ENCODE assay signal across 10 cellular contexts in the genomic region with DNA sequence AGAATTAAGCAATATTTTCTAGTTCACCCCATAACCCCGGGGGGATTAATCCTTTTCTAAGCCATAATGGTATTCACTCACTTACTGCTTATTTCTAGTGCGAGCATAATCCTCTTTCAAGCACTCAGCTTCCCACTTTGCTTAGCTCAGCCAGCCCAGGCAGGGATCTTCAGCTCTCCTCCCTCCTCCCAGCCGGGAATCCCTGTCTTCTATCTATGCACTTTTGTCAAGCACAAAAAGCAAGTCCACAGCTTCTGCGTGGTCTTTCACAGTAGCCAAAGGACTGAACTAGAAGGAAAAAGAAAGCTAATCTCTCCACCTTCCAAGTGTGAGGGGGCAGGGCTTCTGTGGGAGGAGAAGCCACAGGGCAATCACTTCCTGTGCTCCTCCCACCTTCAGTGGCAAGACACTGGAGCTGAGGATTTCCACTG.
DNase-seq lines count a peak whose midpoint lies in the region; ATAC-seq and TF ChIP-seq lines count a peak whose summit lies in the region.
"Had no signal": no experiment of that assay in that cellular context is flagged by ENCODE, and none has a peak within 500 bp of the region (broad histone marks: within the 10 kb centered on the region; RNA-seq: fewer than 3 reads in every experiment).

No MANE protein-coding gene starts in this region.

- TF ChIP-seq CTCF in coronary artery (IDR thresholded peaks at IDR 0.05) = no peak

- in situ Hi-C loops in Caki2 (cut with HindIII; ENCODE audit: low pct_unique_long_range_greater_than_20kb, low sequenced_read_pairs) = no loop called here

- no peaks in the 10 kb centered on the region for H3K27me3 ChIP-seq in SJCRH30
- H3K27me3 ChIP-seq: ascending aorta had no signal

- H3K4me1 ChIP-seq in SJCRH30 = no peaks in the 10 kb centered on the region
- H3K4me1 ChIP-seq: ascending aorta had no signal

- no peak overlapping the region for H3K4me3 ChIP-seq in SJCRH30
- no peak overlapping the region for H3K4me3 ChIP-seq in coronary artery
- H3K4me3 ChIP-seq: ascending aorta had no signal

- no peaks in the 10 kb centered on the region for H3K36me3 ChIP-seq in SJCRH30
- H3K36me3 ChIP-seq: ascending aorta had no signal

- no peaks in the 10 kb centered on the region for H3K9me3 ChIP-seq in SJCRH30 (replicated peaks)
- H3K9me3 ChIP-seq: ascending aorta had no signal

- ATAC-seq in GM21529 (IDR thresholded peaks at IDR 0.05; ENCODE audit: unreplicated experiment) (peak; percentile 55), GM21737 (IDR thresholded peaks at IDR 0.05; ENCODE audit: unreplicated experiment) (no peak)

- DNase-seq in Caki2 (ENCODE audit: low read depth) = peak; percentile 68
- DNase-seq in NCI-H524 treated with DMSO at 0.1 percent for 48 hours (lab: John Stamatoyannopoulos, UW) = peak; percentile 95
- peak; percentile 42 to 66 for DNase-seq in hippocampal formation (lab: John Stamatoyannopoulos, UW)
- DNase-seq in NCI-H1436 treated with DMSO at 0.1 percent for 48 hours (lab: John Stamatoyannopoulos, UW) = no peak
- DNase-seq in SJCRH30 = no peak
- DNase-seq in coronary artery (ENCODE audit: low spot score) = no peak
- DNase-seq: naive B cell had no signal

- H3K27ac ChIP-seq in SJCRH30 (no peak overlapping the region), coronary artery (no peak overlapping the region)
- H3K27ac ChIP-seq: ascending aorta had no signal

Comparison
In these comparisons a context has a peak if more than half of its experiments do, and no peak if none do; other contexts are left out.
1. DNase-seq: peak in Caki2 (single experiment), NCI-H524 treated with DMSO at 0.1 percent for 48 hours (single experiment) and hippocampal formation (2 of 2); none in NCI-H1436 treated with DMSO at 0.1 percent for 48 hours (single experiment), SJCRH30 (0 of 2) and coronary artery (single experiment).